8 cellular contexts compared by ENCODE assay signal in genomic region chr14:91373591-91374245, GRCh38. TPM values are rescaled to one million over a fixed set of nuclear protein-coding genes. Genes with fewer than 3 reads are reported as not detected.
DNase-seq lines count a peak whose midpoint lies in the region; ATAC-seq, FAIRE-seq and TF ChIP-seq lines count a peak whose summit lies in the region.

No MANE protein-coding gene starts in this region.

- H3K4me3 Mint-ChIP-seq in WTC11 (no peak overlapping the region), naive B cell (peak overlapping the region; percentile 66 to 93 (median 80)), HFFc6 (no peak overlapping the region)

- TF ChIP-seq CTCF in WTC11 (IDR thresholded peaks at IDR 0.05) (no peak), HFFc6 (IDR thresholded peaks at IDR 0.05) (no peak)

- H3K4me1 Mint-ChIP-seq in WTC11 (peaks cover 87% of the 10 kb centered on the region), naive B cell (peaks cover 82 to 98% (median 94%) of the 10 kb centered on the region in 3 donors), HFFc6 (ENCODE audit: low read depth) (peaks cover 21% of the 10 kb centered on the region)

- FAIRE-seq in GM12891 (lab: Jason Lieb, UNC) = peak; percentile 91

- TF ChIP-seq POLR2A in GM12891 (IDR thresholded peaks at IDR 0.05; ENCODE audit: low read depth, low read length) (peak; percentile 40; the same call in 1 of the 2 replicates), erythroblast (IDR thresholded peaks at IDR 0.05; ENCODE audit: low read length) (no peak)

- DNase-seq in GM12891 (ENCODE audit: insufficient read length, low spot score) = peak; percentile 68
- no peak for DNase-seq in WTC11 (ENCODE audit: low spot score)
- peak; percentile 54 for DNase-seq in naive B cell
- no peak for DNase-seq in erythroblast (lab: John Stamatoyannopoulos, UW)
- no peak for DNase-seq in HFFc6
- no peak for DNase-seq in NCI-H187 (lab: John Stamatoyannopoulos, UW)

- ATAC-seq in GM21423 (IDR thresholded peaks at IDR 0.05; ENCODE audit: unreplicated experiment) (peak; percentile 46), HG03571 (IDR thresholded peaks at IDR 0.05; ENCODE audit: unreplicated experiment) (peak; percentile 57), WTC11 (no peak), naive B cell (ENCODE audit: low read depth in 2 of 2) (peak; percentile 59 to 65)

- CTCF ChIA-PET in WTC11 (lab: Charles Lee) = interaction anchor here (1.0 to 8.9 kb wide), 3 partner anchors 17 to 50 kb away, joined by 3 to 44 read pairs (median 30); no protein-coding TSS in a partner anchor

- H3K36me3 Mint-ChIP-seq in WTC11 (no peaks in the 10 kb centered on the region), naive B cell (peaks cover 0 to 8% of the 10 kb centered on the region in 2 donors), HFFc6 (ENCODE audit: low read depth) (no peaks in the 10 kb centered on the region)

- H3K9me3 Mint-ChIP-seq in WTC11 = no peaks in the 10 kb centered on the region
- no peaks in the 10 kb centered on the region for H3K9me3 Mint-ChIP-seq in naive B cell
- H3K9me3 Mint-ChIP-seq in HFFc6 = no peaks in the 10 kb centered on the region

- H3K27ac Mint-ChIP-seq in WTC11 (peak overlapping the region; percentile 71), naive B cell (peak overlapping the region; percentile 80 to 99 (median 96)), HFFc6 (no peak overlapping the region)

- H3K27me3 Mint-ChIP-seq in WTC11 (ENCODE audit: low read depth) = no peaks in the 10 kb centered on the region
- no peaks in the 10 kb centered on the region for H3K27me3 Mint-ChIP-seq in naive B cell
- H3K27me3 Mint-ChIP-seq in HFFc6 (ENCODE audit: insufficient read depth) = peaks cover 62% of the 10 kb centered on the region

- POLR2A ChIA-PET in WTC11 (lab: Charles Lee) = no interaction called here

TF ChIP-seq in GM12891, 5 proteins besides CTCF, POLR2A, EP300 and RAD21:
- peak; percentile 98 for TF ChIP-seq SPI1 (IDR thresholded peaks at IDR 0.05; ENCODE audit: low read depth, low read length)
- no peak for TF ChIP-seq TAF1 (IDR thresholded peaks at IDR 0.05; ENCODE audit: low read depth, low read length)
- TF ChIP-seq POU2F2 (IDR thresholded peaks at IDR 0.05; ENCODE audit: low read depth, low read length) = 0 out of 2 replicates have a peak, but pooled peaks have one; percentile 30
- TF ChIP-seq PAX5 (IDR thresholded peaks at IDR 0.05; ENCODE audit: insufficient read depth, low read length, severe bottlenecking) = no peak
- TF ChIP-seq POLR2AphosphoS5 (IDR thresholded peaks at IDR 0.05; ENCODE audit: low read depth, low read length) = peak; percentile 19; the same call in 1 of the 2 replicates
TF ChIP-seq in GM12891: peak in this region for 3.

TF ChIP-seq in WTC11, 78 proteins besides CTCF, POLR2A, EP300 and RAD21:
- no peak for TF ChIP-seq ZNF416 (CRISPR knock-in tag; IDR thresholded peaks at IDR 0.05)
TF ChIP-seq in WTC11: peak in this region for 0.

RNA-seq across cellular contexts. Expression of gene CCDC88C, which starts 43.9 kb away (rescaled TPM):
- 32.5 TPM for polyA plus RNA-seq in GM12891 (2012; ENCODE audit: low read depth, missing spikeins)
- total RNA-seq in WTC11 (2021) = 46.4 to 64.8 TPM (median 46.6 TPM) in 3 replicates
- 10 to 100 TPM; 13.5 to 35.0 (median 15.8) TPM for polyA plus RNA-seq in naive B cell (ENCODE audit: low read depth in 6 of 6)
- under 1 TPM in 3 of 6 experiments, not detected in 3; 0.09 to 0.61 (median 0.19) TPM for total RNA-seq in HFFc6 (2021; fragmentation: NEBNext Ultra II Directional; extraction: Animal tissue kit (Norgen Biotek cat#: 25700))

Comparison
In these comparisons a context has a peak if more than half of its experiments do, and no peak if none do; other contexts are left out.
1. DNase-seq: peak in GM12891 (single experiment) and naive B cell (single experiment); none in WTC11 (single experiment), erythroblast (0 of 2), HFFc6 (single experiment) and NCI-H187 (0 of 2).
2. H3K4me3 Mint-ChIP-seq: peak in naive B cell (8 of 8); none in WTC11 (single experiment) and HFFc6 (single experiment).
3. RNA of gene CCDC88C, which starts 43.9 kb away (total RNA-seq): 46.4 to 64.8 TPM in WTC11; 0.09 to 0.61 TPM in HFFc6; every median in the first group is over 10 times any median in the second.